ENCODE assay signal across 2 cellular contexts in genomic region chr3:194399166-194399565, GRCh38.
TF ChIP-seq lines count a peak whose summit lies in the region.

GP5 (minus strand) TSS chr3:194399266; CDS start chr3:194398282, 984 bp downstream.

TF ChIP-seq in IMR-90, 13 proteins besides CTCF, POLR2A, EP300 and RAD21:
- no peak for TF ChIP-seq ELK1 (IDR thresholded peaks at IDR 0.05; ENCODE audit: borderline replicate concordance, low read depth, low read length)
- TF ChIP-seq MAZ (IDR thresholded peaks at IDR 0.05; ENCODE audit: borderline replicate concordance, low read depth, low read length) = no peak
- TF ChIP-seq FOS (IDR thresholded peaks at IDR 0.05; ENCODE audit: low read depth, low read length) = no peak
- TF ChIP-seq MAFK (IDR thresholded peaks at IDR 0.05; ENCODE audit: low read depth, low read length) = 0 out of 2 replicates have a peak, but pooled peaks have one; percentile 7
- TF ChIP-seq SMC3 (IDR thresholded peaks at IDR 0.05; ENCODE audit: low read depth, low read length) = no peak
- no peak for TF ChIP-seq CEBPB (IDR thresholded peaks at IDR 0.05; ENCODE audit: low read depth, low read length)
- TF ChIP-seq RFX5 (IDR thresholded peaks at IDR 0.05; ENCODE audit: low read depth, low read length) = no peak
- TF ChIP-seq NFE2L2 (IDR thresholded peaks at IDR 0.05; ENCODE audit: low read depth, low read length) = no peak

TF ChIP-seq in HEK293T, 16 proteins besides CTCF, POLR2A, EP300 and RAD21 (continued from another document):
- TF ChIP-seq LEF1 (IDR thresholded peaks at IDR 0.05; ENCODE audit: borderline replicate concordance) = no peak
- no peak for TF ChIP-seq FOXK2 (IDR thresholded peaks at IDR 0.05)
- TF ChIP-seq HDGF (IDR thresholded peaks at IDR 0.05; ENCODE audit: borderline replicate concordance) = no peak
- no peak for TF ChIP-seq SUZ12 (IDR thresholded peaks at IDR 0.05)
- TF ChIP-seq SP1 (IDR thresholded peaks at IDR 0.05) = no peak
